1 cellular context compared by ENCODE assay signal in the genomic region with DNA sequence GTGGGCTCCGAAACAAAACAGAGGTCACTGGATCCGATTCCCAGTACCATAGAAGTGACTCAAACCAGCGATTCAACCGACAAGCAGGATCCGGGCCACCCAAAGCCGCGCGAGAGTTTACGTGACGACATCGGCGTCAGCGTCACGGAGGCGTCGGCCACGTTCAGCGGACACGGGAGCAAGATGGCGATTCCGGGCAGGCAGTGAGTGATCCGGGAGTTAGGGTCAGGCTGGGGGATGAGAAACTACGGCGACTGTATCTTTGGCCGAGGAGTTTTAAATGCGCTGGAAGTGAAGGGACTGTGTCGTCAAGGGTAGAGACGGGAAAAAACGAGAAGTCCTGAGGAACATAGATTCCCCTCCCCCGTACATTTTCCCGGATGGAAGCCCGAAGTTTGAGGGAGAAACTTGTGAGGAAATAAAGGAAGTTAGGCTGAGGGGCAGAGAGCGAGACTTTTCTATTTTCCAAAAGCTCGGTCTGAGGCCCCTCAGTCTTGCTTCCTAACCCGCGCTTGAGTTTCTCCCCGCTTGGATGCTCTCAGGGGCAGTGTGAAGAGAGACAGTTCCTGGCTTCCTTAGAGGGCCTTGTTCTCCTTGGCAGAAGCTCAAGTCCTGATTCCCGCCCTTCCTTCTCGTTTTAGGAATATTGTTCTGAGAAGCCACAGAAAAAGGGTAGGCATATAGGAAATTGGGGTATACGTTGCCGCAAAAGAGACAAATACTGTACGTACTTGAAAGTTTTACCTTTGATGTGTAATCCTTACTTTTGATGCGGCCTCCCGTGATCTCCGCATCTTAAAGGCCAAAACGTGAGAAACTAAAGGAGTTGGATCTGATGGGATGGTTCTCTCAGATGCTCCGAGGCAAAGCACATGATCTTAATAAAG.
TF ChIP-seq lines count a peak whose summit lies in the region.

Gene NSRP1, plus strand, starts transcription at position 156 of the 887 bp plus-strand sequence. Its CDS starts 28 bp downstream, at position 184.

TF ChIP-seq in HEK293T, 16 proteins besides CTCF, POLR2A, EP300 and RAD21 (continued from another document):
- peak; percentile 40; the same call in 1 of the 2 replicates for TF ChIP-seq PKNOX1 (IDR thresholded peaks at IDR 0.05)
